2 cellular contexts compared by ENCODE assay signal in genomic region chr1:204162498-204163074, GRCh38.
TF ChIP-seq lines count a peak whose summit lies in the region.

No MANE protein-coding gene starts in this region.

TF ChIP-seq in HCT116, 20 proteins besides CTCF, POLR2A, EP300 and RAD21:
- TF ChIP-seq ATF3 (IDR thresholded peaks at IDR 0.05) (no peak), ZFX (IDR thresholded peaks at IDR 0.05) (no peak), SRF (IDR thresholded peaks at IDR 0.05; ENCODE audit: low read depth) (no peak), EZH2phosphoT487 (IDR thresholded peaks at IDR 0.05; ENCODE audit: borderline replicate concordance) (no peak), POLR2AphosphoS5 (IDR thresholded peaks at IDR 0.05; ENCODE audit: low read depth, low read length) (0 out of 2 replicates have a peak, but pooled peaks have one; percentile 27), EZH2 (IDR thresholded peaks at IDR 0.05) (no peak), FOSL1 (IDR thresholded peaks at IDR 0.05; ENCODE audit: low read depth) (no peak), ELF1 (IDR thresholded peaks at IDR 0.05; ENCODE audit: borderline replicate concordance, low read depth) (no peak), CEBPB (IDR thresholded peaks at IDR 0.05; ENCODE audit: low read depth) (no peak), TCF7L2 (IDR thresholded peaks at IDR 0.05; ENCODE audit: borderline replicate concordance, extremely low read depth, insufficient read depth, insufficient read length) (no peak), ZNF274 (IDR thresholded peaks at IDR 0.05; ENCODE audit: low read depth, low read length) (no peak), YY1 (IDR thresholded peaks at IDR 0.05; ENCODE audit: extremely low read depth, insufficient replicate concordance, low read depth, low read length) (peak; percentile 22), EGR1 (IDR thresholded peaks at IDR 0.05; ENCODE audit: low read depth) (no peak), SP1 (IDR thresholded peaks at IDR 0.05; ENCODE audit: low read depth) (no peak; the same call in 1 of the 2 replicates), JUND (IDR thresholded peaks at IDR 0.05) (no peak), SIN3A (IDR thresholded peaks at IDR 0.05; ENCODE audit: low read depth) (no peak)
- TF ChIP-seq, protein P1, sequence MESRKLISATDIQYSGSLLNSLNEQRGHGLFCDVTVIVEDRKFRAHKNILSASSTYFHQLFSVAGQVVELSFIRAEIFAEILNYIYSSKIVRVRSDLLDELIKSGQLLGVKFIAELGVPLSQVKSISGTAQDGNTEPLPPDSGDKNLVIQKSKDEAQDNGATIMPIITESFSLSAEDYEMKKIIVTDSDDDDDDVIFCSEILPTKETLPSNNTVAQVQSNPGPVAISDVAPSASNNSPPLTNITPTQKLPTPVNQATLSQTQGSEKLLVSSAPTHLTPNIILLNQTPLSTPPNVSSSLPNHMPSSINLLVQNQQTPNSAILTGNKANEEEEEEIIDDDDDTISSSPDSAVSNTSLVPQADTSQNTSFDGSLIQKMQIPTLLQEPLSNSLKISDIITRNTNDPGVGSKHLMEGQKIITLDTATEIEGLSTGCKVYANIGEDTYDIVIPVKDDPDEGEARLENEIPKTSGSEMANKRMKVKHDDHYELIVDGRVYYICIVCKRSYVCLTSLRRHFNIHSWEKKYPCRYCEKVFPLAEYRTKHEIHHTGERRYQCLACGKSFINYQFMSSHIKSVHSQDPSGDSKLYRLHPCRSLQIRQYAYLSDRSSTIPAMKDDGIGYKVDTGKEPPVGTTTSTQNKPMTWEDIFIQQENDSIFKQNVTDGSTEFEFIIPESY (IDR thresholded peaks at IDR 0.05; ENCODE audit: extremely low read depth, insufficient replicate concordance, low read length): no peak

TF ChIP-seq in K562, 482 proteins besides CTCF, POLR2A, EP300 and RAD21 (continues in another document):
- TF ChIP-seq CTCFL (IDR thresholded peaks at IDR 0.05; ENCODE audit: borderline replicate concordance, insufficient read depth, low read depth, low read length, poor library complexity, severe bottlenecking): peak; percentile 45
- no peak for TF ChIP-seq MIER1 (IDR thresholded peaks at IDR 0.05; ENCODE audit: low read depth)
- peak; percentile 42; the same call in 1 of the 2 replicates for TF ChIP-seq RFX1 (IDR thresholded peaks at IDR 0.05)
- TF ChIP-seq MYNN (IDR thresholded peaks at IDR 0.05): 0 out of 2 replicates have a peak, but pooled peaks have one; percentile 32
- no peak for TF ChIP-seq MYNN (CRISPR knock-in tag; IDR thresholded peaks at IDR 0.05)
- no peak for TF ChIP-seq XRCC5 (IDR thresholded peaks at IDR 0.05; ENCODE audit: low read depth, low read length)
- TF ChIP-seq, protein P2, sequence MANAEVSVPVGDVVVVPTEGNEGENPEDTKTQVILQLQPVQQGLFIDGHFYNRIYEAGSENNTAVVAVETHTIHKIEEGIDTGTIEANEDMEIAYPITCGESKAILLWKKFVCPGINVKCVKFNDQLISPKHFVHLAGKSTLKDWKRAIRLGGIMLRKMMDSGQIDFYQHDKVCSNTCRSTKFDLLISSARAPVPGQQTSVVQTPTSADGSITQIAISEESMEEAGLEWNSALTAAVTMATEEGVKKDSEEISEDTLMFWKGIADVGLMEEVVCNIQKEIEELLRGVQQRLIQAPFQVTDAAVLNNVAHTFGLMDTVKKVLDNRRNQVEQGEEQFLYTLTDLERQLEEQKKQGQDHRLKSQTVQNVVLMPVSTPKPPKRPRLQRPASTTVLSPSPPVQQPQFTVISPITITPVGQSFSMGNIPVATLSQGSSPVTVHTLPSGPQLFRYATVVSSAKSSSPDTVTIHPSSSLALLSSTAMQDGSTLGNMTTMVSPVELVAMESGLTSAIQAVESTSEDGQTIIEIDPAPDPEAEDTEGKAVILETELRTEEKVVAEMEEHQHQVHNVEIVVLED (CRISPR knock-in tag; IDR thresholded peaks at IDR 0.05): no peak
- TF ChIP-seq HBP1 (CRISPR knock-in tag; IDR thresholded peaks at IDR 0.05): no peak
- TF ChIP-seq CTBP1 (IDR thresholded peaks at IDR 0.05; ENCODE audit: borderline replicate concordance): peak; percentile 48; the same call in 1 of the 2 replicates
- no peak for TF ChIP-seq ZNF282 (CRISPR knock-in tag; IDR thresholded peaks at IDR 0.05)
- peak; percentile 39; the same call in 1 of the 2 replicates for TF ChIP-seq GABPB1 (CRISPR knock-in tag; IDR thresholded peaks at IDR 0.05)
- peak; percentile 95 for TF ChIP-seq STAG1 (CRISPR knock-in tag; IDR thresholded peaks at IDR 0.05; ENCODE audit: borderline replicate concordance)
- TF ChIP-seq SMC3 (conservative IDR thresholded peaks at IDR 0.05; ENCODE audit: insufficient read depth, low read depth, low read length): peak; percentile 94
- 0 out of 2 replicates have a peak, but pooled peaks have one; percentile 6 for TF ChIP-seq NFIC (IDR thresholded peaks at IDR 0.05)
- TF ChIP-seq, protein P3, sequence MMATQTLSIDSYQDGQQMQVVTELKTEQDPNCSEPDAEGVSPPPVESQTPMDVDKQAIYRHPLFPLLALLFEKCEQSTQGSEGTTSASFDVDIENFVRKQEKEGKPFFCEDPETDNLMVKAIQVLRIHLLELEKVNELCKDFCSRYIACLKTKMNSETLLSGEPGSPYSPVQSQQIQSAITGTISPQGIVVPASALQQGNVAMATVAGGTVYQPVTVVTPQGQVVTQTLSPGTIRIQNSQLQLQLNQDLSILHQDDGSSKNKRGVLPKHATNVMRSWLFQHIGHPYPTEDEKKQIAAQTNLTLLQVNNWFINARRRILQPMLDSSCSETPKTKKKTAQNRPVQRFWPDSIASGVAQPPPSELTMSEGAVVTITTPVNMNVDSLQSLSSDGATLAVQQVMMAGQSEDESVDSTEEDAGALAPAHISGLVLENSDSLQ (IDR thresholded peaks at IDR 0.05): peak; percentile 5; the same call in 1 of the 2 replicates
- TF ChIP-seq ARID2 (IDR thresholded peaks at IDR 0.05): peak; percentile 77; the same call in 1 of the 2 replicates
- peak; percentile 28; the same call in 1 of the 2 replicates for TF ChIP-seq ZBTB7A (IDR thresholded peaks at IDR 0.05; ENCODE audit: borderline replicate concordance, control insufficient read depth, low read depth, low read length)
- TF ChIP-seq ILK (tag; IDR thresholded peaks at IDR 0.05; ENCODE audit: borderline replicate concordance, low read depth): no peak
- no peak for TF ChIP-seq ZNF717 (CRISPR knock-in tag; IDR thresholded peaks at IDR 0.05)
- 0 out of 4 replicates have a peak, but pooled peaks of 1 of the 2 experiments have one; percentile 27 for TF ChIP-seq TEAD1 (CRISPR knock-in tag; IDR thresholded peaks at IDR 0.05)
- no peak for TF ChIP-seq HNRNPH1 (optimal IDR thresholded peaks at IDR 0.05; ENCODE audit: low read depth, low read length)
- TF ChIP-seq MAZ (CRISPR knock-in tag; conservative IDR thresholded peaks at IDR 0.05 in 1 of 2, IDR thresholded peaks at IDR 0.05 in 1 of 2): peak in 1 of 2 experiments; percentile 43; a peak in 2 of 4 replicates
- no peak for TF ChIP-seq TSHZ1 (CRISPR knock-in tag; IDR thresholded peaks at IDR 0.05)
- no peak for TF ChIP-seq NR1H2 (CRISPR knock-in tag; IDR thresholded peaks at IDR 0.05)
- no peak for TF ChIP-seq HMG20B (CRISPR knock-in tag; IDR thresholded peaks at IDR 0.05)
- TF ChIP-seq RB1 (IDR thresholded peaks at IDR 0.05; ENCODE audit: low read depth): 0 out of 2 replicates have a peak, but pooled peaks have one; percentile 18
- TF ChIP-seq, protein P4, sequence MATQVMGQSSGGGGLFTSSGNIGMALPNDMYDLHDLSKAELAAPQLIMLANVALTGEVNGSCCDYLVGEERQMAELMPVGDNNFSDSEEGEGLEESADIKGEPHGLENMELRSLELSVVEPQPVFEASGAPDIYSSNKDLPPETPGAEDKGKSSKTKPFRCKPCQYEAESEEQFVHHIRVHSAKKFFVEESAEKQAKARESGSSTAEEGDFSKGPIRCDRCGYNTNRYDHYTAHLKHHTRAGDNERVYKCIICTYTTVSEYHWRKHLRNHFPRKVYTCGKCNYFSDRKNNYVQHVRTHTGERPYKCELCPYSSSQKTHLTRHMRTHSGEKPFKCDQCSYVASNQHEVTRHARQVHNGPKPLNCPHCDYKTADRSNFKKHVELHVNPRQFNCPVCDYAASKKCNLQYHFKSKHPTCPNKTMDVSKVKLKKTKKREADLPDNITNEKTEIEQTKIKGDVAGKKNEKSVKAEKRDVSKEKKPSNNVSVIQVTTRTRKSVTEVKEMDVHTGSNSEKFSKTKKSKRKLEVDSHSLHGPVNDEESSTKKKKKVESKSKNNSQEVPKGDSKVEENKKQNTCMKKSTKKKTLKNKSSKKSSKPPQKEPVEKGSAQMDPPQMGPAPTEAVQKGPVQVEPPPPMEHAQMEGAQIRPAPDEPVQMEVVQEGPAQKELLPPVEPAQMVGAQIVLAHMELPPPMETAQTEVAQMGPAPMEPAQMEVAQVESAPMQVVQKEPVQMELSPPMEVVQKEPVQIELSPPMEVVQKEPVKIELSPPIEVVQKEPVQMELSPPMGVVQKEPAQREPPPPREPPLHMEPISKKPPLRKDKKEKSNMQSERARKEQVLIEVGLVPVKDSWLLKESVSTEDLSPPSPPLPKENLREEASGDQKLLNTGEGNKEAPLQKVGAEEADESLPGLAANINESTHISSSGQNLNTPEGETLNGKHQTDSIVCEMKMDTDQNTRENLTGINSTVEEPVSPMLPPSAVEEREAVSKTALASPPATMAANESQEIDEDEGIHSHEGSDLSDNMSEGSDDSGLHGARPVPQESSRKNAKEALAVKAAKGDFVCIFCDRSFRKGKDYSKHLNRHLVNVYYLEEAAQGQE (CRISPR knock-in tag; IDR thresholded peaks at IDR 0.05; ENCODE audit: low read depth): peak; percentile 48; the same call in 1 of the 2 replicates
- 0 out of 2 replicates have a peak, but pooled peaks have one; percentile 37 for TF ChIP-seq ZKSCAN1 (IDR thresholded peaks at IDR 0.05; ENCODE audit: low read depth, low read length)
- 0 out of 2 replicates have a peak, but pooled peaks have one; percentile 46 for TF ChIP-seq ZHX1 (conservative IDR thresholded peaks at IDR 0.05; ENCODE audit: low read length)
- TF ChIP-seq BMI1 (IDR thresholded peaks at IDR 0.05; ENCODE audit: low read length): 0 out of 2 replicates have a peak, but pooled peaks have one; percentile 33
- TF ChIP-seq MTA3 (IDR thresholded peaks at IDR 0.05; ENCODE audit: borderline replicate concordance): peak; percentile 42; the same call in 1 of the 2 replicates
- no peak for TF ChIP-seq CGGBP1 (CRISPR knock-in tag; IDR thresholded peaks at IDR 0.05)
